In genomic region chr2:46420945-46421344, GRCh38 we compare ENCODE assay signal across 1 cellular context.
TF ChIP-seq lines count a peak whose summit lies in the region.

No MANE protein-coding gene starts in this region.

TF ChIP-seq in HEK293, 187 proteins besides CTCF, POLR2A, EP300 and RAD21 (continued from another document and continues in another):
- TF ChIP-seq PRDM10 (tag by site-specific recombination; IDR thresholded peaks at IDR 0.05): no peak
- no peak for TF ChIP-seq ZNF792 (tag by site-specific recombination; IDR thresholded peaks at IDR 0.05)
- no peak for TF ChIP-seq ZBTB49 (tag by site-specific recombination; IDR thresholded peaks at IDR 0.05; ENCODE audit: low read depth)
- TF ChIP-seq KLF7 (tag by site-specific recombination; IDR thresholded peaks at IDR 0.05; ENCODE audit: borderline replicate concordance): no peak
- TF ChIP-seq ZFP37 (tag by site-specific recombination; IDR thresholded peaks at IDR 0.05): peak; percentile 91
- TF ChIP-seq ZNF214 (tag by site-specific recombination; IDR thresholded peaks at IDR 0.05; ENCODE audit: borderline replicate concordance): no peak; the same call in 1 of the 2 replicates
- TF ChIP-seq ZNF677 (tag by site-specific recombination; IDR thresholded peaks at IDR 0.05): no peak
- TF ChIP-seq ZNF2 (tag by site-specific recombination; IDR thresholded peaks at IDR 0.05): no peak
- peak; percentile 28; the same call in 1 of the 2 replicates for TF ChIP-seq MZF1 (tag by site-specific recombination; IDR thresholded peaks at IDR 0.05; ENCODE audit: borderline replicate concordance)
- peak; percentile 59; the same call in 1 of the 2 replicates for TF ChIP-seq ZNF560 (tag by site-specific recombination; IDR thresholded peaks at IDR 0.05; ENCODE audit: borderline replicate concordance)
- TF ChIP-seq GLI4 (tag by site-specific recombination; IDR thresholded peaks at IDR 0.05): no peak
- no peak for TF ChIP-seq ZEB2 (tag by site-specific recombination; IDR thresholded peaks at IDR 0.05)
- peak; percentile 98 for TF ChIP-seq ZNF394 (tag by site-specific recombination; IDR thresholded peaks at IDR 0.05; ENCODE audit: borderline replicate concordance)
- no peak for TF ChIP-seq PRDM1 (tag by site-specific recombination; IDR thresholded peaks at IDR 0.05)
- TF ChIP-seq ZNF704 (tag by site-specific recombination; IDR thresholded peaks at IDR 0.05): 0 out of 2 replicates have a peak, but pooled peaks have one; percentile 77
- TF ChIP-seq ZNF645 (tag by site-specific recombination; IDR thresholded peaks at IDR 0.05): no peak
- TF ChIP-seq TCF7L2 (IDR thresholded peaks at IDR 0.05; ENCODE audit: borderline replicate concordance, low read depth, low read length): no peak
- no peak for TF ChIP-seq ZNF670 (tag by site-specific recombination; IDR thresholded peaks at IDR 0.05; ENCODE audit: low read depth)
- TF ChIP-seq ZNF660 (tag by site-specific recombination; IDR thresholded peaks at IDR 0.05): no peak
- TF ChIP-seq ZSCAN30 (tag by site-specific recombination; IDR thresholded peaks at IDR 0.05): no peak
- no peak for TF ChIP-seq ZNF707 (tag by site-specific recombination; IDR thresholded peaks at IDR 0.05)
- TF ChIP-seq HOXA7 (CRISPR knock-in tag; IDR thresholded peaks at IDR 0.05; ENCODE audit: borderline replicate concordance): no peak
- no peak for TF ChIP-seq ZNF48 (tag by site-specific recombination; IDR thresholded peaks at IDR 0.05)
- TF ChIP-seq SCRT2 (tag by site-specific recombination; IDR thresholded peaks at IDR 0.05): no peak
- TF ChIP-seq MYNN (tag by site-specific recombination; IDR thresholded peaks at IDR 0.05; ENCODE audit: borderline replicate concordance): no peak
- TF ChIP-seq ZNF350 (tag by site-specific recombination; IDR thresholded peaks at IDR 0.05): no peak
- no peak for TF ChIP-seq ZNF785 (tag by site-specific recombination; IDR thresholded peaks at IDR 0.05)
- no peak for TF ChIP-seq HOXC10 (CRISPR knock-in tag; IDR thresholded peaks at IDR 0.05)
- TF ChIP-seq ZNF302 (tag by site-specific recombination; IDR thresholded peaks at IDR 0.05; ENCODE audit: low read depth): 0 out of 2 replicates have a peak, but pooled peaks have one; percentile 76
- no peak for TF ChIP-seq TRIM28 (IDR thresholded peaks at IDR 0.05; ENCODE audit: borderline replicate concordance, low read length)
- TF ChIP-seq ZBTB20 (tag by site-specific recombination; IDR thresholded peaks at IDR 0.05): no peak
- no peak for TF ChIP-seq ZNF549 (tag by site-specific recombination; IDR thresholded peaks at IDR 0.05)
- TF ChIP-seq PRDM4 (tag by site-specific recombination; IDR thresholded peaks at IDR 0.05): no peak
- TF ChIP-seq ZNF426 (tag by site-specific recombination; IDR thresholded peaks at IDR 0.05): peak; percentile 99
- TF ChIP-seq ZNF600 (tag by site-specific recombination; IDR thresholded peaks at IDR 0.05): no peak
- no peak for TF ChIP-seq ZNF19 (tag by site-specific recombination; IDR thresholded peaks at IDR 0.05; ENCODE audit: low read depth)
- no peak for TF ChIP-seq ZNF311 (tag by site-specific recombination; IDR thresholded peaks at IDR 0.05; ENCODE audit: borderline replicate concordance)
- no peak for TF ChIP-seq INSM2 (tag by site-specific recombination; IDR thresholded peaks at IDR 0.05)
- TF ChIP-seq ZNF654 (tag by site-specific recombination; IDR thresholded peaks at IDR 0.05; ENCODE audit: low read depth): peak; percentile 56
- TF ChIP-seq ZNF624 (tag by site-specific recombination; IDR thresholded peaks at IDR 0.05): no peak
- TF ChIP-seq ZNF391 (tag by site-specific recombination; IDR thresholded peaks at IDR 0.05; ENCODE audit: borderline replicate concordance, low read depth): no peak
- TF ChIP-seq ZNF146 (tag by site-specific recombination; IDR thresholded peaks at IDR 0.05): no peak
- TF ChIP-seq ZNF488 (tag by site-specific recombination; IDR thresholded peaks at IDR 0.05): no peak
- TF ChIP-seq EGR2 (tag by site-specific recombination; IDR thresholded peaks at IDR 0.05; ENCODE audit: low read depth): no peak
- no peak for TF ChIP-seq SP2 (tag by site-specific recombination; IDR thresholded peaks at IDR 0.05)
- TF ChIP-seq ZNF544 (tag by site-specific recombination; IDR thresholded peaks at IDR 0.05): no peak
- no peak for TF ChIP-seq KLF8 (tag by site-specific recombination; IDR thresholded peaks at IDR 0.05)
- TF ChIP-seq ZNF555 (tag by site-specific recombination; conservative IDR thresholded peaks at IDR 0.05): peak; percentile 99
- peak; percentile 94 for TF ChIP-seq ZNF433 (tag by site-specific recombination; IDR thresholded peaks at IDR 0.05; ENCODE audit: low read depth)
- TF ChIP-seq ZNF248 (tag by site-specific recombination; IDR thresholded peaks at IDR 0.05): no peak
- TF ChIP-seq KLF9 (tag by site-specific recombination; IDR thresholded peaks at IDR 0.05; ENCODE audit: low read depth): no peak
- no peak for TF ChIP-seq ZNF175 (tag by site-specific recombination; IDR thresholded peaks at IDR 0.05)
- TF ChIP-seq ZBTB6 (tag by site-specific recombination; IDR thresholded peaks at IDR 0.05): no peak
- no peak for TF ChIP-seq ZNF114 (tag by site-specific recombination; IDR thresholded peaks at IDR 0.05)
- TF ChIP-seq ZBTB44 (tag by site-specific recombination; IDR thresholded peaks at IDR 0.05): no peak
- peak; percentile 85 for TF ChIP-seq ZXDB (tag by site-specific recombination; IDR thresholded peaks at IDR 0.05)
- TF ChIP-seq ZNF664 (tag by site-specific recombination; IDR thresholded peaks at IDR 0.05): peak; percentile 78
- no peak for TF ChIP-seq ZNF239 (tag by site-specific recombination; IDR thresholded peaks at IDR 0.05)
- TF ChIP-seq ZNF133 (tag by site-specific recombination; IDR thresholded peaks at IDR 0.05): no peak
